In the genomic region with DNA sequence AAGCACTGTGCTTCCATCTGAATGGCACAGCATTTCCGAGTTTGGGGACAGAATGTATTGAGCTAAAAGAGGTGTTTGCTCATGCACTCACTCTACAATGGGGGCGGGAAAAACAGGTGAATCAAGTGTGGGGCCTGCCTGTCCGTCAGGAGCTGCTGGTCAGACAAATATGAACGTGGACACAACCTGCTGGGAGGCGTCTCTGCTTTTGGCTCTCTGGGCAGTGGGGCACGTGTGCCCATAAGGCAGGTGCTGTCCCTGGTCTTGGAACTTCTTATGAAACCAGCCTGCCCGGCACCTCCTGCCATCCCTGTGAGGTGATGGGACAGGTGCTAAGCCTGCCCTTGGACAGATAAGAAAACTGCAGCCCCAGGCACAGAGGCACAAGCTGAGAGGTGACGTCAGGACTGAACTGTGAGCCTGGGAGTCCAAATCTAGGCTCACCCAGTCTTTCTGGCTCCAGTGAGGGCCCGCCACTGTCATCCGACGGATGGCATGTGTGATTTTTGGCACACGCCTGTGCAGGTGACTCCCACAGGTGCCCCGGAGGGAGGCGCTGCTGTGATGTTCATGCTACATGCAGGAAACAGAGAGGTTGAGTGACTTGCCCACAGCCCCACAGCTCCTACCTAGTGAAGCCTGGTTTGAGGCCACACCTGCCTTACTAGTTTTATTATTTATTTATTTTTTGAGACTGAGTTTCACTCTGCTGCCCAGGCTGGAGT, we compare ENCODE assay signal across 1 cellular context.
TF ChIP-seq lines count a peak whose summit lies in the region.

No MANE protein-coding gene starts in this region.

TF ChIP-seq in WTC11, 78 proteins besides CTCF, POLR2A, EP300 and RAD21 (continued from another document):
- TF ChIP-seq, protein P1, sequence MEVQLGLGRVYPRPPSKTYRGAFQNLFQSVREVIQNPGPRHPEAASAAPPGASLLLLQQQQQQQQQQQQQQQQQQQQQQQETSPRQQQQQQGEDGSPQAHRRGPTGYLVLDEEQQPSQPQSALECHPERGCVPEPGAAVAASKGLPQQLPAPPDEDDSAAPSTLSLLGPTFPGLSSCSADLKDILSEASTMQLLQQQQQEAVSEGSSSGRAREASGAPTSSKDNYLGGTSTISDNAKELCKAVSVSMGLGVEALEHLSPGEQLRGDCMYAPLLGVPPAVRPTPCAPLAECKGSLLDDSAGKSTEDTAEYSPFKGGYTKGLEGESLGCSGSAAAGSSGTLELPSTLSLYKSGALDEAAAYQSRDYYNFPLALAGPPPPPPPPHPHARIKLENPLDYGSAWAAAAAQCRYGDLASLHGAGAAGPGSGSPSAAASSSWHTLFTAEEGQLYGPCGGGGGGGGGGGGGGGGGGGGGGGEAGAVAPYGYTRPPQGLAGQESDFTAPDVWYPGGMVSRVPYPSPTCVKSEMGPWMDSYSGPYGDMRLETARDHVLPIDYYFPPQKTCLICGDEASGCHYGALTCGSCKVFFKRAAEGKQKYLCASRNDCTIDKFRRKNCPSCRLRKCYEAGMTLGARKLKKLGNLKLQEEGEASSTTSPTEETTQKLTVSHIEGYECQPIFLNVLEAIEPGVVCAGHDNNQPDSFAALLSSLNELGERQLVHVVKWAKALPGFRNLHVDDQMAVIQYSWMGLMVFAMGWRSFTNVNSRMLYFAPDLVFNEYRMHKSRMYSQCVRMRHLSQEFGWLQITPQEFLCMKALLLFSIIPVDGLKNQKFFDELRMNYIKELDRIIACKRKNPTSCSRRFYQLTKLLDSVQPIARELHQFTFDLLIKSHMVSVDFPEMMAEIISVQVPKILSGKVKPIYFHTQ (CRISPR knock-in tag; IDR thresholded peaks at IDR 0.05), result no peak
- TF ChIP-seq, protein P2, sequence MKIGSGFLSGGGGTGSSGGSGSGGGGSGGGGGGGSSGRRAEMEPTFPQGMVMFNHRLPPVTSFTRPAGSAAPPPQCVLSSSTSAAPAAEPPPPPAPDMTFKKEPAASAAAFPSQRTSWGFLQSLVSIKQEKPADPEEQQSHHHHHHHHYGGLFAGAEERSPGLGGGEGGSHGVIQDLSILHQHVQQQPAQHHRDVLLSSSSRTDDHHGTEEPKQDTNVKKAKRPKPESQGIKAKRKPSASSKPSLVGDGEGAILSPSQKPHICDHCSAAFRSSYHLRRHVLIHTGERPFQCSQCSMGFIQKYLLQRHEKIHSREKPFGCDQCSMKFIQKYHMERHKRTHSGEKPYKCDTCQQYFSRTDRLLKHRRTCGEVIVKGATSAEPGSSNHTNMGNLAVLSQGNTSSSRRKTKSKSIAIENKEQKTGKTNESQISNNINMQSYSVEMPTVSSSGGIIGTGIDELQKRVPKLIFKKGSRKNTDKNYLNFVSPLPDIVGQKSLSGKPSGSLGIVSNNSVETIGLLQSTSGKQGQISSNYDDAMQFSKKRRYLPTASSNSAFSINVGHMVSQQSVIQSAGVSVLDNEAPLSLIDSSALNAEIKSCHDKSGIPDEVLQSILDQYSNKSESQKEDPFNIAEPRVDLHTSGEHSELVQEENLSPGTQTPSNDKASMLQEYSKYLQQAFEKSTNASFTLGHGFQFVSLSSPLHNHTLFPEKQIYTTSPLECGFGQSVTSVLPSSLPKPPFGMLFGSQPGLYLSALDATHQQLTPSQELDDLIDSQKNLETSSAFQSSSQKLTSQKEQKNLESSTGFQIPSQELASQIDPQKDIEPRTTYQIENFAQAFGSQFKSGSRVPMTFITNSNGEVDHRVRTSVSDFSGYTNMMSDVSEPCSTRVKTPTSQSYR (CRISPR knock-in tag; IDR thresholded peaks at IDR 0.05), result no peak
- TF ChIP-seq NR1H2 (CRISPR knock-in tag; IDR thresholded peaks at IDR 0.05), result no peak
- no peak for TF ChIP-seq OVOL2 (CRISPR knock-in tag; IDR thresholded peaks at IDR 0.05; ENCODE audit: borderline replicate concordance)
- TF ChIP-seq, protein P3, sequence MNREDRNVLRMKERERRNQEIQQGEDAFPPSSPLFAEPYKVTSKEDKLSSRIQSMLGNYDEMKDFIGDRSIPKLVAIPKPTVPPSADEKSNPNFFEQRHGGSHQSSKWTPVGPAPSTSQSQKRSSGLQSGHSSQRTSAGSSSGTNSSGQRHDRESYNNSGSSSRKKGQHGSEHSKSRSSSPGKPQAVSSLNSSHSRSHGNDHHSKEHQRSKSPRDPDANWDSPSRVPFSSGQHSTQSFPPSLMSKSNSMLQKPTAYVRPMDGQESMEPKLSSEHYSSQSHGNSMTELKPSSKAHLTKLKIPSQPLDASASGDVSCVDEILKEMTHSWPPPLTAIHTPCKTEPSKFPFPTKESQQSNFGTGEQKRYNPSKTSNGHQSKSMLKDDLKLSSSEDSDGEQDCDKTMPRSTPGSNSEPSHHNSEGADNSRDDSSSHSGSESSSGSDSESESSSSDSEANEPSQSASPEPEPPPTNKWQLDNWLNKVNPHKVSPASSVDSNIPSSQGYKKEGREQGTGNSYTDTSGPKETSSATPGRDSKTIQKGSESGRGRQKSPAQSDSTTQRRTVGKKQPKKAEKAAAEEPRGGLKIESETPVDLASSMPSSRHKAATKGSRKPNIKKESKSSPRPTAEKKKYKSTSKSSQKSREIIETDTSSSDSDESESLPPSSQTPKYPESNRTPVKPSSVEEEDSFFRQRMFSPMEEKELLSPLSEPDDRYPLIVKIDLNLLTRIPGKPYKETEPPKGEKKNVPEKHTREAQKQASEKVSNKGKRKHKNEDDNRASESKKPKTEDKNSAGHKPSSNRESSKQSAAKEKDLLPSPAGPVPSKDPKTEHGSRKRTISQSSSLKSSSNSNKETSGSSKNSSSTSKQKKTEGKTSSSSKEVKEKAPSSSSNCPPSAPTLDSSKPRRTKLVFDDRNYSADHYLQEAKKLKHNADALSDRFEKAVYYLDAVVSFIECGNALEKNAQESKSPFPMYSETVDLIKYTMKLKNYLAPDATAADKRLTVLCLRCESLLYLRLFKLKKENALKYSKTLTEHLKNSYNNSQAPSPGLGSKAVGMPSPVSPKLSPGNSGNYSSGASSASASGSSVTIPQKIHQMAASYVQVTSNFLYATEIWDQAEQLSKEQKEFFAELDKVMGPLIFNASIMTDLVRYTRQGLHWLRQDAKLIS (CRISPR knock-in tag; IDR thresholded peaks at IDR 0.05; ENCODE audit: borderline replicate concordance), result no peak
- TF ChIP-seq, protein P4, sequence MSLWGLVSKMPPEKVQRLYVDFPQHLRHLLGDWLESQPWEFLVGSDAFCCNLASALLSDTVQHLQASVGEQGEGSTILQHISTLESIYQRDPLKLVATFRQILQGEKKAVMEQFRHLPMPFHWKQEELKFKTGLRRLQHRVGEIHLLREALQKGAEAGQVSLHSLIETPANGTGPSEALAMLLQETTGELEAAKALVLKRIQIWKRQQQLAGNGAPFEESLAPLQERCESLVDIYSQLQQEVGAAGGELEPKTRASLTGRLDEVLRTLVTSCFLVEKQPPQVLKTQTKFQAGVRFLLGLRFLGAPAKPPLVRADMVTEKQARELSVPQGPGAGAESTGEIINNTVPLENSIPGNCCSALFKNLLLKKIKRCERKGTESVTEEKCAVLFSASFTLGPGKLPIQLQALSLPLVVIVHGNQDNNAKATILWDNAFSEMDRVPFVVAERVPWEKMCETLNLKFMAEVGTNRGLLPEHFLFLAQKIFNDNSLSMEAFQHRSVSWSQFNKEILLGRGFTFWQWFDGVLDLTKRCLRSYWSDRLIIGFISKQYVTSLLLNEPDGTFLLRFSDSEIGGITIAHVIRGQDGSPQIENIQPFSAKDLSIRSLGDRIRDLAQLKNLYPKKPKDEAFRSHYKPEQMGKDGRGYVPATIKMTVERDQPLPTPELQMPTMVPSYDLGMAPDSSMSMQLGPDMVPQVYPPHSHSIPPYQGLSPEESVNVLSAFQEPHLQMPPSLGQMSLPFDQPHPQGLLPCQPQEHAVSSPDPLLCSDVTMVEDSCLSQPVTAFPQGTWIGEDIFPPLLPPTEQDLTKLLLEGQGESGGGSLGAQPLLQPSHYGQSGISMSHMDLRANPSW (CRISPR knock-in tag; conservative IDR thresholded peaks at IDR 0.05; ENCODE audit: low read depth), result no peak
TF ChIP-seq in WTC11: peak in this region for 0.
